ENCODE assay signal across 1 cellular context in the genomic region with DNA sequence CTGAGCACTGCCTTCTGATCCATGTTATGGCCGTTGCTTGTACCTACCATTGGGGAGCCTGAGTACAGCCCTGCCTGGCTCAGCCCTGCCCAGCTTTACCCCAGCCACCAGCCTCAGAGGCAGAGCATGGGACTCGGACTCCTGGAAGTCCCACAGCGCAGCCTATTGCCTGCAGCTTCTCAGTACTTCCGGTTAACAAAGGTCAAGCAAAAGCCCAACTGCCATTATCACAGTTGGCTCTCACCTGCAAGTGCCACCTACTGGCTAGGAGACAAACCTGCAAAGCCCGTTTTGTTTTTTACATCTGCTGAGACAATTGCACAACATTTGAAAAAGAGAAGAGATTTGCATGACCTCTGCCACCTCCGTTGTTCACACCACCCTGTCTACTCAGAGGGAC.
TF ChIP-seq lines count a peak whose summit lies in the region.

No MANE protein-coding gene starts in this region.

TF ChIP-seq in HepG2, 621 proteins besides CTCF, POLR2A, EP300 and RAD21 (continued from another document):
- TF ChIP-seq, protein P1, sequence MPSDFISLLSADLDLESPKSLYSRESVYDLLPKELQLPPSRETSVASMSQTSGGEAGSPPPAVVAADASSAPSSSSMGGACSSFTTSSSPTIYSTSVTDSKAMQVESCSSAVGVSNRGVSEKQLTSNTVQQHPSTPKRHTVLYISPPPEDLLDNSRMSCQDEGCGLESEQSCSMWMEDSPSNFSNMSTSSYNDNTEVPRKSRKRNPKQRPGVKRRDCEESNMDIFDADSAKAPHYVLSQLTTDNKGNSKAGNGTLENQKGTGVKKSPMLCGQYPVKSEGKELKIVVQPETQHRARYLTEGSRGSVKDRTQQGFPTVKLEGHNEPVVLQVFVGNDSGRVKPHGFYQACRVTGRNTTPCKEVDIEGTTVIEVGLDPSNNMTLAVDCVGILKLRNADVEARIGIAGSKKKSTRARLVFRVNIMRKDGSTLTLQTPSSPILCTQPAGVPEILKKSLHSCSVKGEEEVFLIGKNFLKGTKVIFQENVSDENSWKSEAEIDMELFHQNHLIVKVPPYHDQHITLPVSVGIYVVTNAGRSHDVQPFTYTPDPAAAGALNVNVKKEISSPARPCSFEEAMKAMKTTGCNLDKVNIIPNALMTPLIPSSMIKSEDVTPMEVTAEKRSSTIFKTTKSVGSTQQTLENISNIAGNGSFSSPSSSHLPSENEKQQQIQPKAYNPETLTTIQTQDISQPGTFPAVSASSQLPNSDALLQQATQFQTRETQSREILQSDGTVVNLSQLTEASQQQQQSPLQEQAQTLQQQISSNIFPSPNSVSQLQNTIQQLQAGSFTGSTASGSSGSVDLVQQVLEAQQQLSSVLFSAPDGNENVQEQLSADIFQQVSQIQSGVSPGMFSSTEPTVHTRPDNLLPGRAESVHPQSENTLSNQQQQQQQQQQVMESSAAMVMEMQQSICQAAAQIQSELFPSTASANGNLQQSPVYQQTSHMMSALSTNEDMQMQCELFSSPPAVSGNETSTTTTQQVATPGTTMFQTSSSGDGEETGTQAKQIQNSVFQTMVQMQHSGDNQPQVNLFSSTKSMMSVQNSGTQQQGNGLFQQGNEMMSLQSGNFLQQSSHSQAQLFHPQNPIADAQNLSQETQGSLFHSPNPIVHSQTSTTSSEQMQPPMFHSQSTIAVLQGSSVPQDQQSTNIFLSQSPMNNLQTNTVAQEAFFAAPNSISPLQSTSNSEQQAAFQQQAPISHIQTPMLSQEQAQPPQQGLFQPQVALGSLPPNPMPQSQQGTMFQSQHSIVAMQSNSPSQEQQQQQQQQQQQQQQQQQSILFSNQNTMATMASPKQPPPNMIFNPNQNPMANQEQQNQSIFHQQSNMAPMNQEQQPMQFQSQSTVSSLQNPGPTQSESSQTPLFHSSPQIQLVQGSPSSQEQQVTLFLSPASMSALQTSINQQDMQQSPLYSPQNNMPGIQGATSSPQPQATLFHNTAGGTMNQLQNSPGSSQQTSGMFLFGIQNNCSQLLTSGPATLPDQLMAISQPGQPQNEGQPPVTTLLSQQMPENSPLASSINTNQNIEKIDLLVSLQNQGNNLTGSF (CRISPR knock-in tag; IDR thresholded peaks at IDR 0.05): no peak
- TF ChIP-seq GABPA (IDR thresholded peaks at IDR 0.05; ENCODE audit: low read depth, low read length) (no peak), GABPA (CRISPR knock-in tag; IDR thresholded peaks at IDR 0.05; ENCODE audit: low read depth) (peak; percentile 56), GABPB1 (CRISPR knock-in tag; IDR thresholded peaks at IDR 0.05) (peak; percentile 54; the same call in 1 of the 2 replicates), IRF2 (CRISPR knock-in tag; IDR thresholded peaks at IDR 0.05) (no peak), CEBPB (IDR thresholded peaks at IDR 0.05; ENCODE audit: borderline replicate concordance, low read depth, low read length) (0 out of 2 replicates have a peak, but pooled peaks have one; percentile 35), NR2F6 (IDR thresholded peaks at IDR 0.05) (no peak), NR2F6 (CRISPR knock-in tag; IDR thresholded peaks at IDR 0.05) (no peak), ZMYM4 (CRISPR knock-in tag; IDR thresholded peaks at IDR 0.05) (0 out of 2 replicates have a peak, but pooled peaks have one; percentile 15), ZSCAN29 (CRISPR knock-in tag; conservative IDR thresholded peaks at IDR 0.05) (no peak), NR2C2 (CRISPR knock-in tag; IDR thresholded peaks at IDR 0.05; ENCODE audit: borderline replicate concordance) (peak; percentile 82)
- TF ChIP-seq, protein P2, sequence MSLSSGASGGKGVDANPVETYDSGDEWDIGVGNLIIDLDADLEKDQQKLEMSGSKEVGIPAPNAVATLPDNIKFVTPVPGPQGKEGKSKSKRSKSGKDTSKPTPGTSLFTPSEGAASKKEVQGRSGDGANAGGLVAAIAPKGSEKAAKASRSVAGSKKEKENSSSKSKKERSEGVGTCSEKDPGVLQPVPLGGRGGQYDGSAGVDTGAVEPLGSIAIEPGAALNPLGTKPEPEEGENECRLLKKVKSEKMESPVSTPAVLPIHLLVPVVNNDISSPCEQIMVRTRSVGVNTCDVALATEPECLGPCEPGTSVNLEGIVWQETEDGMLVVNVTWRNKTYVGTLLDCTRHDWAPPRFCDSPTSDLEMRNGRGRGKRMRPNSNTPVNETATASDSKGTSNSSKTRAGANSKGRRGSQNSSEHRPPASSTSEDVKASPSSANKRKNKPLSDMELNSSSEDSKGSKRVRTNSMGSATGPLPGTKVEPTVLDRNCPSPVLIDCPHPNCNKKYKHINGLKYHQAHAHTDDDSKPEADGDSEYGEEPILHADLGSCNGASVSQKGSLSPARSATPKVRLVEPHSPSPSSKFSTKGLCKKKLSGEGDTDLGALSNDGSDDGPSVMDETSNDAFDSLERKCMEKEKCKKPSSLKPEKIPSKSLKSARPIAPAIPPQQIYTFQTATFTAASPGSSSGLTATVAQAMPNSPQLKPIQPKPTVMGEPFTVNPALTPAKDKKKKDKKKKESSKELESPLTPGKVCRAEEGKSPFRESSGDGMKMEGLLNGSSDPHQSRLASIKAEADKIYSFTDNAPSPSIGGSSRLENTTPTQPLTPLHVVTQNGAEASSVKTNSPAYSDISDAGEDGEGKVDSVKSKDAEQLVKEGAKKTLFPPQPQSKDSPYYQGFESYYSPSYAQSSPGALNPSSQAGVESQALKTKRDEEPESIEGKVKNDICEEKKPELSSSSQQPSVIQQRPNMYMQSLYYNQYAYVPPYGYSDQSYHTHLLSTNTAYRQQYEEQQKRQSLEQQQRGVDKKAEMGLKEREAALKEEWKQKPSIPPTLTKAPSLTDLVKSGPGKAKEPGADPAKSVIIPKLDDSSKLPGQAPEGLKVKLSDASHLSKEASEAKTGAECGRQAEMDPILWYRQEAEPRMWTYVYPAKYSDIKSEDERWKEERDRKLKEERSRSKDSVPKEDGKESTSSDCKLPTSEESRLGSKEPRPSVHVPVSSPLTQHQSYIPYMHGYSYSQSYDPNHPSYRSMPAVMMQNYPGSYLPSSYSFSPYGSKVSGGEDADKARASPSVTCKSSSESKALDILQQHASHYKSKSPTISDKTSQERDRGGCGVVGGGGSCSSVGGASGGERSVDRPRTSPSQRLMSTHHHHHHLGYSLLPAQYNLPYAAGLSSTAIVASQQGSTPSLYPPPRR (CRISPR knock-in tag; IDR thresholded peaks at IDR 0.05; ENCODE audit: borderline replicate concordance): no peak
- TF ChIP-seq, protein P3, sequence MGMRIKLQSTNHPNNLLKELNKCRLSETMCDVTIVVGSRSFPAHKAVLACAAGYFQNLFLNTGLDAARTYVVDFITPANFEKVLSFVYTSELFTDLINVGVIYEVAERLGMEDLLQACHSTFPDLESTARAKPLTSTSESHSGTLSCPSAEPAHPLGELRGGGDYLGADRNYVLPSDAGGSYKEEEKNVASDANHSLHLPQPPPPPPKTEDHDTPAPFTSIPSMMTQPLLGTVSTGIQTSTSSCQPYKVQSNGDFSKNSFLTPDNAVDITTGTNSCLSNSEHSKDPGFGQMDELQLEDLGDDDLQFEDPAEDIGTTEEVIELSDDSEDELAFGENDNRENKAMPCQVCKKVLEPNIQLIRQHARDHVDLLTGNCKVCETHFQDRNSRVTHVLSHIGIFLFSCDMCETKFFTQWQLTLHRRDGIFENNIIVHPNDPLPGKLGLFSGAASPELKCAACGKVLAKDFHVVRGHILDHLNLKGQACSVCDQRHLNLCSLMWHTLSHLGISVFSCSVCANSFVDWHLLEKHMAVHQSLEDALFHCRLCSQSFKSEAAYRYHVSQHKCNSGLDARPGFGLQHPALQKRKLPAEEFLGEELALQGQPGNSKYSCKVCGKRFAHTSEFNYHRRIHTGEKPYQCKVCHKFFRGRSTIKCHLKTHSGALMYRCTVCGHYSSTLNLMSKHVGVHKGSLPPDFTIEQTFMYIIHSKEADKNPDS (CRISPR knock-in tag; IDR thresholded peaks at IDR 0.05): no peak
